8 cellular contexts compared by ENCODE assay signal in genomic region chr17:60599220-60599619, GRCh38. TPM values are rescaled to one million over a fixed set of nuclear protein-coding genes. Genes with fewer than 3 reads are reported as not detected.
A peak's percentile ranks its signal among the peaks of the same experiment; 100 is the strongest.
DNase-seq lines count a peak whose midpoint lies in the region; ATAC-seq, FAIRE-seq and TF ChIP-seq lines count a peak whose summit lies in the region.

No MANE protein-coding gene starts in this region.

- peak overlapping the region; percentile 88 to 97 for H3K27ac Mint-ChIP-seq in natural killer cell treated with Interleukin-12 subunit alpha and Interleukin-12 subunit beta and Interleukin-15 and Interleukin-18, amount 100 ng/mL, for 72 hours

- H3K4me1 Mint-ChIP-seq in natural killer cell treated with Interleukin-12 subunit alpha and Interleukin-12 subunit beta and Interleukin-15 and Interleukin-18, amount 100 ng/mL, for 72 hours (ENCODE audit: low read depth in 2 of 2) = peaks cover 29 to 32% of the 10 kb centered on the region in 2 donors

- H3K27ac ChIP-seq in KOPT-K1 (ENCODE audit: low read depth, low read length, poor library complexity, severe bottlenecking) = peak overlapping the region; percentile 95
- peak overlapping the region; percentile 93 to 96 for H3K27ac ChIP-seq in coronary artery

- peaks cover 4% of the 10 kb centered on the region for H3K36me3 Mint-ChIP-seq in natural killer cell treated with Interleukin-12 subunit alpha and Interleukin-12 subunit beta and Interleukin-15 and Interleukin-18, amount 100 ng/mL, for 72 hours

- no peak for TF ChIP-seq POLR2A in GM12891 (IDR thresholded peaks at IDR 0.05; ENCODE audit: low read depth, low read length)

- ATAC-seq in GM19023 (IDR thresholded peaks at IDR 0.05; ENCODE audit: unreplicated experiment) (peak; percentile 6), GM21528 (IDR thresholded peaks at IDR 0.05; ENCODE audit: low FRiP score, unreplicated experiment) (no peak)
- ATAC-seq in natural killer cell treated with Interleukin-12 subunit alpha and Interleukin-12 subunit beta and Interleukin-15 and Interleukin-18, amount 100 ng/mL, for 72 hours = no peak

- no peak for TF ChIP-seq CTCF in coronary artery (IDR thresholded peaks at IDR 0.05)

- H3K9me3 Mint-ChIP-seq in natural killer cell treated with Interleukin-12 subunit alpha and Interleukin-12 subunit beta and Interleukin-15 and Interleukin-18, amount 100 ng/mL, for 72 hours = no peaks in the 10 kb centered on the region

- FAIRE-seq in GM12891 (lab: Jason Lieb, UNC) = no peak

- H3K27me3 Mint-ChIP-seq in natural killer cell treated with Interleukin-12 subunit alpha and Interleukin-12 subunit beta and Interleukin-15 and Interleukin-18, amount 100 ng/mL, for 72 hours = no peaks in the 10 kb centered on the region

- no peak for DNase-seq in coronary artery (ENCODE audit: low spot score)
- no peak for DNase-seq in natural killer cell treated with Interleukin-12 subunit alpha and Interleukin-12 subunit beta and Interleukin-15 and Interleukin-18, amount 100 ng/mL, for 72 hours (ENCODE audit: low spot score)
- no peak for DNase-seq in GM12891 (ENCODE audit: insufficient read length, low spot score)
- DNase-seq in DMS114 treated with DMSO at 0.1 percent for 48 hours (lab: John Stamatoyannopoulos, UW; ENCODE audit: unreplicated experiment) = no peak
- DNase-seq in stimulated activated CD4-positive, alpha-beta T cell treated with anti-CD3 and anti-CD28 coated beads, Interleukin-4, amount 100 ng/mL, for 24 hours = no peak

- peak overlapping the region; percentile 98 for H3K4me3 ChIP-seq in coronary artery

- H3K36me3 ChIP-seq in KOPT-K1 (ENCODE audit: insufficient read depth, low read length) = no peaks in the 10 kb centered on the region

- H3K9me3 ChIP-seq in KOPT-K1 (ENCODE audit: insufficient read depth, low read length, poor library complexity, severe bottlenecking) = no peaks in the 10 kb centered on the region

- H3K4me3 Mint-ChIP-seq in natural killer cell treated with Interleukin-12 subunit alpha and Interleukin-12 subunit beta and Interleukin-15 and Interleukin-18, amount 100 ng/mL, for 72 hours = peak overlapping the region; percentile 99

TF ChIP-seq in GM12891, 5 proteins besides CTCF, POLR2A, EP300 and RAD21:
- TF ChIP-seq POLR2AphosphoS5 (IDR thresholded peaks at IDR 0.05; ENCODE audit: low read depth, low read length) (no peak), POU2F2 (IDR thresholded peaks at IDR 0.05; ENCODE audit: low read depth, low read length) (no peak), TAF1 (IDR thresholded peaks at IDR 0.05; ENCODE audit: low read depth, low read length) (no peak), SPI1 (IDR thresholded peaks at IDR 0.05; ENCODE audit: low read depth, low read length) (no peak), PAX5 (IDR thresholded peaks at IDR 0.05; ENCODE audit: insufficient read depth, low read length, severe bottlenecking) (no peak)

RNA-seq across cellular contexts. Expression of gene PPM1D, which starts 0.8 kb away (rescaled TPM):
- total RNA-seq in natural killer cell treated with Interleukin-12 subunit alpha and Interleukin-12 subunit beta and Interleukin-15 and Interleukin-18, amount 100 ng/mL, for 72 hours = 10 to 100 TPM; 16.3 to 18.3 TPM
- polyA plus RNA-seq in GM12891 (2012; ENCODE audit: low read depth, missing spikeins) = 5.2 TPM
